ENCODE assay signal across 1 cellular context in genomic region chr19:40279761-40280607, GRCh38.
TF ChIP-seq lines count a peak whose summit lies in the region.

No MANE protein-coding gene starts in this region.

TF ChIP-seq in GM23338, 12 proteins besides CTCF, POLR2A, EP300 and RAD21 (continued from another document):
- TF ChIP-seq ETS1 (IDR thresholded peaks at IDR 0.05) (no peak), JUNB (IDR thresholded peaks at IDR 0.05; ENCODE audit: unreplicated experiment) (no peak), EZH2phosphoT487 (IDR thresholded peaks at IDR 0.05; ENCODE audit: unreplicated experiment) (no peak), ZNF331 (CRISPR knock-in tag; IDR thresholded peaks at IDR 0.05; ENCODE audit: low read depth) (no peak), EZH2 (IDR thresholded peaks at IDR 0.05; ENCODE audit: low read depth, unreplicated experiment) (no peak), CREB1 (CRISPR knock-in tag; IDR thresholded peaks at IDR 0.05; ENCODE audit: low read depth) (no peak), NANOG (IDR thresholded peaks at IDR 0.05; ENCODE audit: borderline replicate concordance) (no peak), STAT1 (IDR thresholded peaks at IDR 0.05; ENCODE audit: unreplicated experiment) (no peak)
- TF ChIP-seq, protein P1, sequence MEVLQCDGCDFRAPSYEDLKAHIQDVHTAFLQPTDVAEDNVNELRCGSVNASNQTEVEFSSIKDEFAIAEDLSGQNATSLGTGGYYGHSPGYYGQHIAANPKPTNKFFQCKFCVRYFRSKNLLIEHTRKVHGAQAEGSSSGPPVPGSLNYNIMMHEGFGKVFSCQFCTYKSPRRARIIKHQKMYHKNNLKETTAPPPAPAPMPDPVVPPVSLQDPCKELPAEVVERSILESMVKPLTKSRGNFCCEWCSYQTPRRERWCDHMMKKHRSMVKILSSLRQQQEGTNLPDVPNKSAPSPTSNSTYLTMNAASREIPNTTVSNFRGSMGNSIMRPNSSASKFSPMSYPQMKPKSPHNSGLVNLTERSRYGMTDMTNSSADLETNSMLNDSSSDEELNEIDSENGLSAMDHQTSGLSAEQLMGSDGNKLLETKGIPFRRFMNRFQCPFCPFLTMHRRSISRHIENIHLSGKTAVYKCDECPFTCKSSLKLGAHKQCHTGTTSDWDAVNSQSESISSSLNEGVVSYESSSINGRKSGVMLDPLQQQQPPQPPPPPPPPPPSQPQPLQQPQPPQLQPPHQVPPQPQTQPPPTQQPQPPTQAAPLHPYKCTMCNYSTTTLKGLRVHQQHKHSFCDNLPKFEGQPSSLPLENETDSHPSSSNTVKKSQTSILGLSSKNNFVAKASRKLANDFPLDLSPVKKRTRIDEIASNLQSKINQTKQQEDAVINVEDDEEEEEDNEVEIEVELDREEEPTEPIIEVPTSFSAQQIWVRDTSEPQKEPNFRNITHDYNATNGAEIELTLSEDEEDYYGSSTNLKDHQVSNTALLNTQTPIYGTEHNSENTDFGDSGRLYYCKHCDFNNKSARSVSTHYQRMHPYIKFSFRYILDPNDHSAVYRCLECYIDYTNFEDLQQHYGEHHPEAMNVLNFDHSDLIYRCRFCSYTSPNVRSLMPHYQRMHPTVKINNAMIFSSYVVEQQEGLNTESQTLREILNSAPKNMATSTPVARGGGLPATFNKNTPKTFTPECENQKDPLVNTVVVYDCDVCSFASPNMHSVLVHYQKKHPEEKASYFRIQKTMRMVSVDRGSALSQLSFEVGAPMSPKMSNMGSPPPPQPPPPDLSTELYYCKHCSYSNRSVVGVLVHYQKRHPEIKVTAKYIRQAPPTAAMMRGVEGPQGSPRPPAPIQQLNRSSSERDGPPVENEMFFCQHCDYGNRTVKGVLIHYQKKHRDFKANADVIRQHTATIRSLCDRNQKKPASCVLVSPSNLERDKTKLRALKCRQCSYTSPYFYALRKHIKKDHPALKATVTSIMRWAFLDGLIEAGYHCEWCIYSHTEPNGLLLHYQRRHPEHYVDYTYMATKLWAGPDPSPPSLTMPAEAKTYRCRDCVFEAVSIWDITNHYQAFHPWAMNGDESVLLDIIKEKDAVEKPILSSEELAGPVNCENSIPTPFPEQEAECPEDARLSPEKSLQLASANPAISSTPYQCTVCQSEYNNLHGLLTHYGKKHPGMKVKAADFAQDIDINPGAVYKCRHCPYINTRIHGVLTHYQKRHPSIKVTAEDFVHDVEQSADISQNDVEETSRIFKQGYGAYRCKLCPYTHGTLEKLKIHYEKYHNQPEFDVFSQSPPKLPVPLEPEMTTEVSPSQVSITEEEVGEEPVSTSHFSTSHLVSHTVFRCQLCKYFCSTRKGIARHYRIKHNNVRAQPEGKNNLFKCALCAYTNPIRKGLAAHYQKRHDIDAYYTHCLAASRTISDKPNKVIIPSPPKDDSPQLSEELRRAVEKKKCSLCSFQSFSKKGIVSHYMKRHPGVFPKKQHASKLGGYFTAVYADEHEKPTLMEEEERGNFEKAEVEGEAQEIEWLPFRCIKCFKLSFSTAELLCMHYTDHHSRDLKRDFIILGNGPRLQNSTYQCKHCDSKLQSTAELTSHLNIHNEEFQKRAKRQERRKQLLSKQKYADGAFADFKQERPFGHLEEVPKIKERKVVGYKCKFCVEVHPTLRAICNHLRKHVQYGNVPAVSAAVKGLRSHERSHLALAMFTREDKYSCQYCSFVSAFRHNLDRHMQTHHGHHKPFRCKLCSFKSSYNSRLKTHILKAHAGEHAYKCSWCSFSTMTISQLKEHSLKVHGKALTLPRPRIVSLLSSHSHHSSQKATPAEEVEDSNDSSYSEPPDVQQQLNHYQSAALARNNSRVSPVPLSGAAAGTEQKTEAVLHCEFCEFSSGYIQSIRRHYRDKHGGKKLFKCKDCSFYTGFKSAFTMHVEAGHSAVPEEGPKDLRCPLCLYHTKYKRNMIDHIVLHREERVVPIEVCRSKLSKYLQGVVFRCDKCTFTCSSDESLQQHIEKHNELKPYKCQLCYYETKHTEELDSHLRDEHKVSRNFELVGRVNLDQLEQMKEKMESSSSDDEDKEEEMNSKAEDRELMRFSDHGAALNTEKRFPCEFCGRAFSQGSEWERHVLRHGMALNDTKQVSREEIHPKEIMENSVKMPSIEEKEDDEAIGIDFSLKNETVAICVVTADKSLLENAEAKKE (CRISPR knock-in tag; IDR thresholded peaks at IDR 0.05) = no peak
